21 cellular contexts compared by ENCODE assay signal in genomic region chr16:69029121-69029520, GRCh38.
DNase-seq lines count a peak whose midpoint lies in the region; ATAC-seq, FAIRE-seq and TF ChIP-seq lines count a peak whose summit lies in the region.
"Had no signal": no experiment of that assay in that cellular context is flagged by ENCODE, and none has a peak within 500 bp of the region (broad histone marks: within the 10 kb centered on the region; RNA-seq: fewer than 3 reads in every experiment).

No MANE protein-coding gene starts in this region.

- no peaks in the 10 kb centered on the region for H3K4me1 Mint-ChIP-seq in activated T-cell treated with anti-CD3 and anti-CD28 coated beads, Interleukin-2, amount 50 U/mL, for 24 hours (ENCODE audit: low read depth)
- no peaks in the 10 kb centered on the region for H3K4me1 Mint-ChIP-seq in activated T-cell treated with anti-CD3 and anti-CD28 coated beads, Interleukin-2, amount 50 U/mL, for 4 hours (ENCODE audit: low read depth)
- H3K4me1 Mint-ChIP-seq: B cell had no signal

- H3K9ac ChIP-seq in K562 (ENCODE audit: insufficient read depth in 1 of 2, low read depth in 2 of 2, low read length in 2 of 2), result no peak overlapping the region
- H3K9ac ChIP-seq: BLaER1 treated with 17β-estradiol and CSF1 and Interleukin-3, amounts not matched to agents 10 nM and 100 nM had no signal

- in situ Hi-C loops in K562 (cut with MboI), result no loop called here

- H3K27me3 Mint-ChIP-seq in activated T-cell treated with anti-CD3 and anti-CD28 coated beads, Interleukin-2, amount 50 U/mL, for 24 hours, result no peaks in the 10 kb centered on the region
- H3K27me3 Mint-ChIP-seq in activated T-cell treated with anti-CD3 and anti-CD28 coated beads, Interleukin-2, amount 50 U/mL, for 4 hours (ENCODE audit: low read depth), result no peaks in the 10 kb centered on the region
- H3K27me3 Mint-ChIP-seq: B cell; CD4-positive, alpha-beta T cell had no signal

- FAIRE-seq in K562 (lab: Jason Lieb, UNC), result no peak
- FAIRE-seq: A549, D721Med, G401.6, GM12891, GM19239 had no signal

- BruUV-seq in K562 (replicated peaks; lab: Mats Ljungman, UMichigan), result no TSS peak

- H3K9me1 ChIP-seq in K562 (ENCODE audit: control insufficient read depth, insufficient read depth, low read length), result no peaks in the 10 kb centered on the region

- no peak overlapping the region for H3K4me3 ChIP-seq in K562
- H3K4me3 ChIP-seq: A549; BLaER1 treated with 17β-estradiol and CSF1 and Interleukin-3, amounts not matched to agents 10 nM and 100 nM had no signal

- 76% methylated on average over 2 of the region's 2 CpGs for WGBS in K562 (ENCODE audit: insufficient coverage, low coverage, missing lambda C conversion rate)

- H3K36me3 ChIP-seq in K562 (ENCODE audit: control insufficient read depth, insufficient read depth, low read length), result no peaks in the 10 kb centered on the region

- H3K4me1 ChIP-seq in K562 (replicated peaks in 1 of 2; ENCODE audit: control insufficient read depth in 2 of 2, insufficient read depth in 2 of 2, low read length in 2 of 2), result no peaks in the 10 kb centered on the region

- intact Hi-C loops in K562 (cut with micrococcal nuclease), result no loop called here

- POLR2A ChIA-PET in K562 (lab: Yijun Ruan, JAX), result no interaction called here

- DNase-seq in activated T-cell treated with anti-CD3 and anti-CD28 coated beads, Interleukin-2, amount 50 U/mL, for 24 hours, result no peak
- no peak for DNase-seq in activated T-cell treated with anti-CD3 and anti-CD28 coated beads, Interleukin-2, amount 50 U/mL, for 4 hours
- DNase-seq in NCI-H2171 (lab: John Stamatoyannopoulos, UW), result peak; percentile 4
- no peak for DNase-seq in K562 (ENCODE audit: extremely low read depth in 1 of 4, low spot score in 3 of 4)
- no peak for DNase-seq in glomerular visceral epithelial cell (ENCODE audit: extremely low spot score)
- DNase-seq: AML-193; Caco-2; Calu3; CD4-positive, alpha-beta T cell; CD8-positive, alpha-beta T cell; DMS79 treated with DMSO at 0.1 percent for 48 hours; GF-D8 had no signal

- peak overlapping the region; percentile 10 for H3K27ac Mint-ChIP-seq in activated T-cell treated with anti-CD3 and anti-CD28 coated beads, Interleukin-2, amount 50 U/mL, for 24 hours
- H3K27ac Mint-ChIP-seq: B cell; CD4-positive, alpha-beta T cell; CD8-positive, alpha-beta T cell had no signal

- no peaks in the 10 kb centered on the region for H3K9me3 ChIP-seq in K562 (replicated peaks; ENCODE audit: control insufficient read depth, insufficient read depth, low read depth, low read length)
- H3K9me3 ChIP-seq: A549; BLaER1 treated with 17β-estradiol and CSF1 and Interleukin-3, amounts not matched to agents 10 nM and 100 nM; Caco-2 had no signal

- peaks cover 65% of the 10 kb centered on the region for H3K36me3 Mint-ChIP-seq in activated T-cell treated with anti-CD3 and anti-CD28 coated beads, Interleukin-2, amount 50 U/mL, for 24 hours (ENCODE audit: low read depth)
- H3K36me3 Mint-ChIP-seq in activated T-cell treated with anti-CD3 and anti-CD28 coated beads, Interleukin-2, amount 50 U/mL, for 4 hours (ENCODE audit: insufficient read depth), result peaks cover 26% of the 10 kb centered on the region

- ATAC-seq in activated T-cell treated with anti-CD3 and anti-CD28 coated beads, Interleukin-2, amount 50 U/mL, for 4 hours, result no peak
- ATAC-seq in K562, result no peak
- ATAC-seq: A549; CD8-positive, alpha-beta T cell had no signal

- H3K27me3 ChIP-seq in K562 (ENCODE audit: control insufficient read depth in 2 of 2, insufficient read depth in 2 of 2, low read length in 2 of 2), result no peaks in the 10 kb centered on the region
- H3K27me3 ChIP-seq: BLaER1 treated with 17β-estradiol and CSF1 and Interleukin-3, amounts not matched to agents 10 nM and 100 nM had no signal

- no peak for TF ChIP-seq RAD21 in K562 (CRISPR knock-in tag; conservative IDR thresholded peaks at IDR 0.05 in 1 of 2, IDR thresholded peaks at IDR 0.05 in 1 of 2)

- H3K4me2 ChIP-seq in K562 (ENCODE audit: insufficient read depth, low read length), result no peak overlapping the region
- H3K4me2 ChIP-seq: A549; BLaER1 treated with 17β-estradiol and CSF1 and Interleukin-3, amounts not matched to agents 10 nM and 100 nM had no signal

- H4K20me1 ChIP-seq in K562 (replicated peaks; ENCODE audit: control insufficient read depth, insufficient read depth, low read length), result no peaks in the 10 kb centered on the region
- H4K20me1 ChIP-seq: BLaER1 treated with 17β-estradiol and CSF1 and Interleukin-3, amounts not matched to agents 10 nM and 100 nM had no signal

- no peak for TF ChIP-seq POLR2A in K562 (conservative IDR thresholded peaks at IDR 0.05)

- CTCF ChIA-PET in K562 (lab: Yijun Ruan, JAX; ENCODE audit: low intra/inter-chr PET ratio), result no interaction called here

- no peaks in the 10 kb centered on the region for H3K79me2 ChIP-seq in K562 (ENCODE audit: control insufficient read depth, insufficient read depth, low read length)

- H3K27ac ChIP-seq in K562 (ENCODE audit: extremely low read depth, low read depth, low read length), result no peak overlapping the region
- H3K27ac ChIP-seq: 22Rv1; A549; BLaER1 treated with 17β-estradiol and CSF1 and Interleukin-3, amounts not matched to agents 10 nM and 100 nM; C4-2B had no signal

- H3K4me3 Mint-ChIP-seq in activated T-cell treated with anti-CD3 and anti-CD28 coated beads, Interleukin-2, amount 50 U/mL, for 24 hours, result no peak overlapping the region
- H3K4me3 Mint-ChIP-seq in activated T-cell treated with anti-CD3 and anti-CD28 coated beads, Interleukin-2, amount 50 U/mL, for 4 hours, result no peak overlapping the region
- H3K4me3 Mint-ChIP-seq: B cell; CD4-positive, alpha-beta T cell; CD8-positive, alpha-beta T cell had no signal

- no peak overlapping the region for H2AFZ ChIP-seq in K562 (ENCODE audit: low read depth, low read length)

- no peaks in the 10 kb centered on the region for H3K9me3 Mint-ChIP-seq in activated T-cell treated with anti-CD3 and anti-CD28 coated beads, Interleukin-2, amount 50 U/mL, for 24 hours
- H3K9me3 Mint-ChIP-seq in activated T-cell treated with anti-CD3 and anti-CD28 coated beads, Interleukin-2, amount 50 U/mL, for 4 hours, result no peaks in the 10 kb centered on the region
- H3K9me3 Mint-ChIP-seq: CD4-positive, alpha-beta T cell; CD8-positive, alpha-beta T cell had no signal

- TF ChIP-seq EP300 in K562 (IDR thresholded peaks at IDR 0.05; ENCODE audit: low read length), result no peak

- no peak for TF ChIP-seq CTCF in K562 (IDR thresholded peaks at IDR 0.05 in 2 of 3, conservative IDR thresholded peaks at IDR 0.05 in 1 of 3; ENCODE audit: insufficient read depth in 2 of 3, low read depth in 1 of 3, low read length in 3 of 3)

TF ChIP-seq in K562, 482 proteins besides CTCF, POLR2A, EP300 and RAD21:
- TF ChIP-seq HNRNPH1 (optimal IDR thresholded peaks at IDR 0.05; ENCODE audit: low read depth, low read length), result no peak
- TF ChIP-seq RBM25 (IDR thresholded peaks at IDR 0.05; ENCODE audit: low read depth, low read length, severe bottlenecking), result peak; percentile 61
